8 cellular contexts compared by ENCODE assay signal in genomic region chr10:113680172-113681111, GRCh38. TPM values are rescaled to one million over a fixed set of nuclear protein-coding genes. Genes with fewer than 3 reads are reported as not detected.
DNase-seq lines count a peak whose midpoint lies in the region; ATAC-seq and TF ChIP-seq lines count a peak whose summit lies in the region.

No MANE protein-coding gene starts in this region.

- intact Hi-C loops in activated naive CD4-positive, alpha-beta T cell treated with anti-CD3 and anti-CD28 coated beads for 36 hours (cut with micrococcal nuclease): loop anchor here (1.0 to 10.0 kb wide), 11 partner anchors 281 to 1293 kb away; partner anchors contain the start of gene CCDC186

- peak overlapping the region; percentile 67 for H3K27ac Mint-ChIP-seq in activated naive CD4-positive, alpha-beta T cell treated with anti-CD3 and anti-CD28 coated beads for 36 hours

- ATAC-seq in GM18870 (IDR thresholded peaks at IDR 0.05; ENCODE audit: unreplicated experiment): peak; percentile 28
- ATAC-seq in HG03095 (IDR thresholded peaks at IDR 0.05; ENCODE audit: unreplicated experiment): peak; percentile 13
- ATAC-seq in omental fat pad (ENCODE audit: low FRiP score): peak; percentile 69

- H3K4me3 ChIP-seq in AG10803 (ENCODE audit: low read length): peak overlapping the region; percentile 99

- peak overlapping the region; percentile 83 for H3K4me3 Mint-ChIP-seq in activated naive CD4-positive, alpha-beta T cell treated with anti-CD3 and anti-CD28 coated beads for 36 hours

- TF ChIP-seq CTCF in AG10803 (conservative IDR thresholded peaks at IDR 0.05; ENCODE audit: low read length) (no peak), omental fat pad (IDR thresholded peaks at IDR 0.05) (no peak)

- CTCF ChIA-PET in activated naive CD4-positive, alpha-beta T cell treated with anti-CD3 and anti-CD28 coated beads for 36 hours (lab: Charles Lee): interaction anchor here (0.7 to 2.2 kb wide), 4 partner anchors 10 to 32 kb away, joined by 3 to 6 read pairs (median 4); no protein-coding TSS in a partner anchor

- peaks cover 39% of the 10 kb centered on the region for H3K4me1 Mint-ChIP-seq in activated naive CD4-positive, alpha-beta T cell treated with anti-CD3 and anti-CD28 coated beads for 36 hours (ENCODE audit: low read depth)

- DNase-seq in AG10803 (ENCODE audit: low read depth) (peak; percentile 65), OCI-M1 (lab: John Stamatoyannopoulos, UW) (peak; percentile 82), germinal center (ENCODE audit: low spot score) (peak; percentile 21), omental fat pad (ENCODE audit: low spot score) (peak; percentile 33), NCI-H1436 treated with DMSO at 0.1 percent for 48 hours (lab: John Stamatoyannopoulos, UW) (no peak)
- peak; percentile 51 for DNase-seq in activated naive CD4-positive, alpha-beta T cell treated with anti-CD3 and anti-CD28 coated beads for 36 hours

- peaks cover 17% of the 10 kb centered on the region for H3K9me3 Mint-ChIP-seq in activated naive CD4-positive, alpha-beta T cell treated with anti-CD3 and anti-CD28 coated beads for 36 hours

- peaks cover 20% of the 10 kb centered on the region for H3K36me3 Mint-ChIP-seq in activated naive CD4-positive, alpha-beta T cell treated with anti-CD3 and anti-CD28 coated beads for 36 hours (ENCODE audit: low read depth)

- no peaks in the 10 kb centered on the region for H3K27me3 Mint-ChIP-seq in activated naive CD4-positive, alpha-beta T cell treated with anti-CD3 and anti-CD28 coated beads for 36 hours (ENCODE audit: low read depth)

RNA-seq across cellular contexts. Expression of gene CASP7, which starts 0.7 kb away (rescaled TPM):
- total RNA-seq in activated naive CD4-positive, alpha-beta T cell treated with anti-CD3 and anti-CD28 coated beads for 36 hours: 1 to 10 TPM; 6.1 to 7.2 TPM
- total RNA-seq in omental fat pad: 10 to 100 TPM; 18.6 to 34.0 (median 26.3) TPM

RNA-seq across cellular contexts. Expression of gene NRAP, which starts 16.6 kb away (rescaled TPM):
- total RNA-seq in activated naive CD4-positive, alpha-beta T cell treated with anti-CD3 and anti-CD28 coated beads for 36 hours: not detected
- total RNA-seq in omental fat pad: not detected

Comparison
In these comparisons a context has a peak if more than half of its experiments do, and no peak if none do; other contexts are left out.
1. ATAC-seq: peak in every context shown above with its lines; median percentile 69 in omental fat pad; 28 in GM18870; 13 in HG03095.